22 cellular contexts compared by ENCODE assay signal in genomic region chr6:2780109-2780730, GRCh38. TPM values are rescaled to one million over a fixed set of nuclear protein-coding genes. Genes with fewer than 3 reads are reported as not detected.
A peak's percentile ranks its signal among the peaks of the same experiment; 100 is the strongest.
DNase-seq lines count a peak whose midpoint lies in the region; ATAC-seq, FAIRE-seq and TF ChIP-seq lines count a peak whose summit lies in the region.
"Had no signal": no experiment of that assay in that cellular context is flagged by ENCODE, and none has a peak within 500 bp of the region (broad histone marks: within the 10 kb centered on the region; RNA-seq: fewer than 3 reads in every experiment).

No MANE protein-coding gene starts in this region.

- no peak overlapping the region for H2AFZ ChIP-seq in HepG2 (ENCODE audit: low read length)

- no peaks in the 10 kb centered on the region for H3K27me3 Mint-ChIP-seq in nephron (ENCODE audit: low read depth)
- H3K27me3 Mint-ChIP-seq in naive thymus-derived CD4-positive, alpha-beta T cell, result no peaks in the 10 kb centered on the region
- H3K27me3 Mint-ChIP-seq: B cell; CD4-positive, alpha-beta T cell had no signal

- TF ChIP-seq POLR2A in HepG2 (IDR thresholded peaks at IDR 0.05; ENCODE audit: insufficient read depth in 1 of 2, low read depth in 2 of 2, low read length in 2 of 2) (no peak), right lobe of liver (IDR thresholded peaks at IDR 0.05) (no peak)

- H3K36me3 Mint-ChIP-seq in nephron (ENCODE audit: low read depth), result peaks cover 53% of the 10 kb centered on the region
- peaks cover 5 to 53% (median 15%) of the 10 kb centered on the region in 5 donors for H3K36me3 Mint-ChIP-seq in naive thymus-derived CD4-positive, alpha-beta T cell

- no peak overlapping the region for H3K4me3 ChIP-seq in HepG2 (replicated peaks in 1 of 3; ENCODE audit: insufficient read depth in 1 of 3, low read depth in 2 of 3, low read length in 3 of 3)
- H3K4me3 ChIP-seq in right lobe of liver, result no peak overlapping the region
- no peak overlapping the region for H3K4me3 ChIP-seq in naive thymus-derived CD4-positive, alpha-beta T cell (ENCODE audit: low read length)
- H3K4me3 ChIP-seq: BLaER1 had no signal

- CTCF ChIA-PET in HepG2 (lab: Yijun Ruan, JAX; ENCODE audit: low intra/inter-chr PET ratio, low total read pairs), result no interaction called here
- CTCF ChIA-PET in naive thymus-derived CD4-positive, alpha-beta T cell (lab: Charles Lee), result no interaction called here

- 97% methylated on average over 9 of the region's 9 CpGs for WGBS in HepG2 (ENCODE audit: low lambda C conversion rate)
- WGBS in right lobe of liver (ENCODE audit: insufficient coverage, low coverage, low lambda C conversion rate, missing lambda C conversion rate), result 89% methylated on average over 5 of the region's 9 CpGs

- POLR2A ChIA-PET in HepG2 (lab: Yijun Ruan, JAX), result interaction anchor here (1.6 kb wide), 1 partner anchor 15 kb away, joined by 3 read pairs; the partner anchor contains the start of gene WRNIP1
- POLR2A ChIA-PET in naive thymus-derived CD4-positive, alpha-beta T cell (lab: Charles Lee), result no interaction called here

- peak overlapping the region; percentile 41 to 63 (median 61) for H3K27ac Mint-ChIP-seq in nephron
- no peak overlapping the region for H3K27ac Mint-ChIP-seq in naive thymus-derived CD4-positive, alpha-beta T cell
- H3K27ac Mint-ChIP-seq: B cell, CD14-positive monocyte had no signal

- BruUV-seq in HepG2 (replicated peaks; lab: Mats Ljungman, UMichigan), result no TSS peak

- peaks cover 42% of the 10 kb centered on the region for H3K79me2 ChIP-seq in HepG2 (ENCODE audit: insufficient read depth, low read length)

- H3K27ac ChIP-seq in HepG2 (ENCODE audit: extremely low read length, insufficient read depth, low read length) (no peak overlapping the region), right lobe of liver (no peak overlapping the region)
- no peak overlapping the region for H3K27ac ChIP-seq in naive thymus-derived CD4-positive, alpha-beta T cell (ENCODE audit: low read depth, low read length)
- H3K27ac ChIP-seq: 22Rv1, BLaER1 had no signal

- H3K4me2 ChIP-seq in HepG2 (ENCODE audit: low read depth, low read length), result no peak overlapping the region
- H3K4me2 ChIP-seq: BLaER1 had no signal

- no peak for TF ChIP-seq CTCF in HepG2 (CRISPR knock-in tag; IDR thresholded peaks at IDR 0.05)
- no peak for TF ChIP-seq CTCF in right lobe of liver (IDR thresholded peaks at IDR 0.05)
- TF ChIP-seq CTCF in nephron (IDR thresholded peaks at IDR 0.05; ENCODE audit: unreplicated experiment in 3 of 3), result no peak

- H3K9ac ChIP-seq in HepG2 (ENCODE audit: insufficient read depth, low read depth, low read length), result no peak overlapping the region
- H3K9ac ChIP-seq: BLaER1 had no signal

- peaks cover 76% of the 10 kb centered on the region for H3K4me1 Mint-ChIP-seq in nephron
- H3K4me1 Mint-ChIP-seq in naive thymus-derived CD4-positive, alpha-beta T cell, result peaks cover 31 to 55% (median 43%) of the 10 kb centered on the region in 7 donors

- DNase-seq in HepG2 (ENCODE audit: low spot score) (no peak), right lobe of liver (no peak), putamen (ENCODE audit: low spot score) (peak; percentile 62), C1 segment of cervical spinal cord (lab: John Stamatoyannopoulos, UW) (no peak)
- no peak for DNase-seq in stimulated activated CD4-positive, alpha-beta T cell treated with anti-CD3 and anti-CD28 coated beads, Interleukin-2, amount 100 ng/mL, for 48 hours
- DNase-seq in naive thymus-derived CD4-positive, alpha-beta T cell, result no peak
- DNase-seq: Calu3; CD4-positive, alpha-beta T cell; COR-L47; DMS53; DND-41; H7; HCEC 1CT had no signal

- TF ChIP-seq RAD21 in HepG2 (CRISPR knock-in tag; IDR thresholded peaks at IDR 0.05), result no peak

- intact Hi-C loops in HepG2 (cut with micrococcal nuclease; ENCODE audit: unreplicated experiment), result no loop called here
- intact Hi-C loops in right lobe of liver (cut with DNase I), result no loop called here
- intact Hi-C loops in naive thymus-derived CD4-positive, alpha-beta T cell (cut with micrococcal nuclease), result no loop called here

- H3K9me3 Mint-ChIP-seq in nephron, result no peaks in the 10 kb centered on the region
- H3K9me3 Mint-ChIP-seq in naive thymus-derived CD4-positive, alpha-beta T cell, result no peaks in the 10 kb centered on the region
- H3K9me3 Mint-ChIP-seq: CD14-positive monocyte; CD4-positive, alpha-beta T cell had no signal

- no peak for FAIRE-seq in HepG2 (lab: Jason Lieb, UNC)
- FAIRE-seq: A204.1, G401.6, GM12892, H1 had no signal

- H3K4me1 ChIP-seq in HepG2 (ENCODE audit: insufficient read depth, low read length) (peaks cover 5% of the 10 kb centered on the region; the same call in 1 of the 2 replicates), right lobe of liver (no peaks in the 10 kb centered on the region)
- no peaks in the 10 kb centered on the region for H3K4me1 ChIP-seq in naive thymus-derived CD4-positive, alpha-beta T cell (ENCODE audit: control insufficient read depth in 2 of 2, insufficient read depth in 2 of 2, low read length in 2 of 2)
- H3K4me1 ChIP-seq: BLaER1 had no signal

- H3K36me3 ChIP-seq in HepG2 (replicated peaks in 1 of 2; ENCODE audit: control insufficient read depth in 1 of 2, insufficient read depth in 2 of 2, low read length in 2 of 2) (peaks cover 27 to 90% of the 10 kb centered on the region in 2 experiments), right lobe of liver (peaks cover 0 to 36% (median 5%) of the 10 kb centered on the region in 4 donors)
- H3K36me3 ChIP-seq in naive thymus-derived CD4-positive, alpha-beta T cell (ENCODE audit: control insufficient read depth in 2 of 3, insufficient read depth in 3 of 3, low read length in 3 of 3), result peaks cover 0 to 69% (median 3%) of the 10 kb centered on the region in 3 experiments

- H3K27me3 ChIP-seq in HepG2 (ENCODE audit: control insufficient read depth in 1 of 2, insufficient read depth in 2 of 2, low read length in 2 of 2) (no peaks in the 10 kb centered on the region), right lobe of liver (no peaks in the 10 kb centered on the region)
- no peaks in the 10 kb centered on the region for H3K27me3 ChIP-seq in naive thymus-derived CD4-positive, alpha-beta T cell (ENCODE audit: control insufficient read depth in 2 of 2, insufficient read depth in 2 of 2, low read length in 2 of 2)
- H3K27me3 ChIP-seq: BLaER1 had no signal

- no peak for TF ChIP-seq EP300 in HepG2 (IDR thresholded peaks at IDR 0.05; ENCODE audit: low read depth in 2 of 2, low read length in 2 of 2)
- no peak for TF ChIP-seq EP300 in HepG2 (CRISPR knock-in tag; IDR thresholded peaks at IDR 0.05; ENCODE audit: borderline replicate concordance)

- ATAC-seq in HepG2, result no peak
- no peak for ATAC-seq in right lobe of liver
- no peak for ATAC-seq in naive thymus-derived CD4-positive, alpha-beta T cell

- 0 out of 2 replicates have a peak, but pooled peaks cover 5% of the 10 kb centered on the region for H4K20me1 ChIP-seq in HepG2 (ENCODE audit: insufficient read depth, low read length)

- no peaks in the 10 kb centered on the region for H3K9me3 ChIP-seq in HepG2 (ENCODE audit: low read length)
- no peaks in the 10 kb centered on the region for H3K9me3 ChIP-seq in right lobe of liver
- H3K9me3 ChIP-seq in naive thymus-derived CD4-positive, alpha-beta T cell (ENCODE audit: control insufficient read depth in 2 of 3, low read length in 3 of 3), result no peaks in the 10 kb centered on the region
- H3K9me3 ChIP-seq: BLaER1 had no signal

- no peak overlapping the region for H3K4me3 Mint-ChIP-seq in nephron
- no peak overlapping the region for H3K4me3 Mint-ChIP-seq in naive thymus-derived CD4-positive, alpha-beta T cell
- H3K4me3 Mint-ChIP-seq: B cell; CD14-positive monocyte; CD4-positive, alpha-beta T cell had no signal

- in situ Hi-C loops in HepG2 (cut with HindIII; ENCODE audit: extremely low pct_ligation_motif_present, low pct_unique_long_range_greater_than_20kb), result no loop called here

RNA-seq across cellular contexts. Expression of gene WRNIP1, which starts 15.0 kb away (rescaled TPM):
- total RNA-seq in HepG2 (2016; rRNA removed; fragmentation: Illumina TruSeq; extraction: Trizol) (88.9 and 90.3 TPM in 2 replicates), right lobe of liver (10 to 100 TPM; 15.8 to 36.8 (median 20.7) TPM)
- 14.5 and 15.0 TPM in 2 replicates for total RNA-seq in HepG2 (2016; cell fraction: cytosol; rRNA removed; fragmentation: Illumina TruSeq; extraction: Trizol; ENCODE audit: low read depth)
- 82.7 and 90.1 TPM in 2 replicates for total RNA-seq in HepG2 (2016; cell fraction: insoluble cytoplasmic fraction; rRNA removed; fragmentation: Illumina TruSeq; extraction: Trizol)
- total RNA-seq in HepG2 (2016; cell fraction: membrane; rRNA removed; fragmentation: Illumina TruSeq; extraction: Trizol), result 49.2 and 50.7 TPM in 2 replicates
- total RNA-seq in HepG2 (2016; cell fraction: nucleus; rRNA removed; fragmentation: Illumina TruSeq; extraction: Trizol), result 48.4 and 54.7 TPM in 2 replicates
- polyA plus RNA-seq in HepG2 (2011; rRNA removed), result 73.4 and 77.7 TPM in 2 replicates
- 83.3 and 106 TPM in 2 replicates for polyA plus RNA-seq in HepG2 (2011; cell fraction: cytosol; rRNA removed)
- polyA plus RNA-seq in HepG2 (2011; cell fraction: nucleus; rRNA removed), result 69.3 and 70.9 TPM in 2 replicates
- 57.7 and 65.4 TPM in 2 replicates for polyA plus RNA-seq in HepG2 (2012)
- polyA plus RNA-seq in HepG2 (2016; cell fraction: cytosol; fragmentation: Illumina TruSeq; extraction: Trizol; ENCODE audit: low read depth), result 15.1 and 16.9 TPM in 2 replicates
- polyA plus RNA-seq in HepG2 (2016; cell fraction: insoluble cytoplasmic fraction; fragmentation: Illumina TruSeq; extraction: Trizol; ENCODE audit: low read depth), result 96.1 and 98.5 TPM in 2 replicates
- polyA plus RNA-seq in HepG2 (2016; cell fraction: membrane; fragmentation: Illumina TruSeq; extraction: Trizol; ENCODE audit: low read depth), result 36.1 and 39.8 TPM in 2 replicates
- polyA plus RNA-seq in HepG2 (2016; cell fraction: nucleus; fragmentation: Illumina TruSeq; extraction: Trizol; ENCODE audit: insufficient read depth, low read depth), result 90.6 and 97.4 TPM in 2 replicates
- polyA minus RNA-seq in HepG2 (2011; rRNA and poly(A)+ RNA removed; ENCODE audit: low replicate concordance), result 73.1 and 84.7 TPM in 2 replicates
- 32.4 and 32.5 TPM in 2 replicates for polyA minus RNA-seq in HepG2 (2011; cell fraction: cytosol; rRNA and poly(A)+ RNA removed)
- 39.9 and 43.4 TPM in 2 replicates for polyA minus RNA-seq in HepG2 (2011; cell fraction: nucleus; rRNA and poly(A)+ RNA removed)
- 10 to 100 TPM; 31.2 to 47.6 (median 37.8) TPM for total RNA-seq in naive thymus-derived CD4-positive, alpha-beta T cell
- 10 to 100 TPM; 21.8 to 61.8 TPM for polyA plus RNA-seq in naive thymus-derived CD4-positive, alpha-beta T cell

RNA-seq across cellular contexts. Expression of gene MYLK4, which starts 29.5 kb away (rescaled TPM):
- total RNA-seq in HepG2 (2016; rRNA removed; fragmentation: Illumina TruSeq; extraction: Trizol), result 0.15 and 0.29 TPM in 2 replicates
- total RNA-seq in HepG2 (2016; cell fraction: cytosol; rRNA removed; fragmentation: Illumina TruSeq; extraction: Trizol; ENCODE audit: low read depth), result 0.09 and 0.10 TPM in 2 replicates
- total RNA-seq in HepG2 (2016; cell fraction: insoluble cytoplasmic fraction; rRNA removed; fragmentation: Illumina TruSeq; extraction: Trizol), result 0.16 and 0.32 TPM in 2 replicates
- 0.03 and 0.10 TPM in 2 replicates for total RNA-seq in HepG2 (2016; cell fraction: membrane; rRNA removed; fragmentation: Illumina TruSeq; extraction: Trizol)
- total RNA-seq in HepG2 (2016; cell fraction: nucleus; rRNA removed; fragmentation: Illumina TruSeq; extraction: Trizol), result 0.31 and 0.34 TPM in 2 replicates
- polyA plus RNA-seq in HepG2 (2011; rRNA removed), result 0.26 and 0.46 TPM in 2 replicates
- polyA plus RNA-seq in HepG2 (2011; cell fraction: cytosol; rRNA removed), result 0.07 and 0.17 TPM in 2 replicates
- polyA plus RNA-seq in HepG2 (2011; cell fraction: nucleus; rRNA removed), result 1.3 and 2.2 TPM in 2 replicates
- 0.49 and 0.50 TPM in 2 replicates for polyA plus RNA-seq in HepG2 (2012)
- 0.02 TPM in 1 of 2 replicates, not detected in the other for polyA plus RNA-seq in HepG2 (2016; cell fraction: cytosol; fragmentation: Illumina TruSeq; extraction: Trizol; ENCODE audit: low read depth)
- 0.11 and 0.14 TPM in 2 replicates for polyA plus RNA-seq in HepG2 (2016; cell fraction: insoluble cytoplasmic fraction; fragmentation: Illumina TruSeq; extraction: Trizol; ENCODE audit: low read depth)
- 0.06 and 0.08 TPM in 2 replicates for polyA plus RNA-seq in HepG2 (2016; cell fraction: membrane; fragmentation: Illumina TruSeq; extraction: Trizol; ENCODE audit: low read depth)
- polyA plus RNA-seq in HepG2 (2016; cell fraction: nucleus; fragmentation: Illumina TruSeq; extraction: Trizol; ENCODE audit: insufficient read depth, low read depth), result 0.44 and 0.70 TPM in 2 replicates
- 0.10 and 0.33 TPM in 2 replicates for polyA minus RNA-seq in HepG2 (2011; rRNA and poly(A)+ RNA removed; ENCODE audit: low replicate concordance)
- polyA minus RNA-seq in HepG2 (2011; cell fraction: cytosol; rRNA and poly(A)+ RNA removed), result 0.09 TPM in 1 of 2 replicates, not detected in the other
- polyA minus RNA-seq in HepG2 (2011; cell fraction: nucleus; rRNA and poly(A)+ RNA removed), result 0.64 and 0.87 TPM in 2 replicates
- under 1 TPM in 5 of 6 experiments, not detected in 1; 0.22 to 0.46 (median 0.27) TPM for total RNA-seq in right lobe of liver
- 1 to 10 TPM in 1 of 5 experiments, under 1 TPM in 4; 0.24 to 1.6 (median 0.44) TPM for total RNA-seq in naive thymus-derived CD4-positive, alpha-beta T cell
- polyA plus RNA-seq in naive thymus-derived CD4-positive, alpha-beta T cell, result under 1 TPM in 1 of 2 donors, not detected in 1; 0.23 TPM

Comparison
In these comparisons a context has a peak if more than half of its experiments do, and no peak if none do; other contexts are left out.
1. H3K27ac Mint-ChIP-seq: peak in nephron (3 of 3); none in naive thymus-derived CD4-positive, alpha-beta T cell (0 of 9).